In genomic region chr10:103916254-103916653, GRCh38 we compare ENCODE assay signal across 8 cellular contexts. TPM values are rescaled to one million over a fixed set of nuclear protein-coding genes. Genes with fewer than 3 reads are reported as not detected.
DNase-seq lines count a peak whose midpoint lies in the region; ATAC-seq and TF ChIP-seq lines count a peak whose summit lies in the region.

No MANE protein-coding gene starts in this region.

- no peak for ATAC-seq in left lung
- ATAC-seq in left colon: no peak

- H3K36me3 ChIP-seq in left lung (no peaks in the 10 kb centered on the region), testis (ENCODE audit: low read depth, missing control alignments) (no peaks in the 10 kb centered on the region)

- H3K4me1 ChIP-seq in left lung: peaks cover 18 to 56% of the 10 kb centered on the region in 2 donors
- peaks cover 37% of the 10 kb centered on the region for H3K4me1 ChIP-seq in testis

- TF ChIP-seq CTCF in left lung (IDR thresholded peaks at IDR 0.05): no peak
- no peak for TF ChIP-seq CTCF in testis (IDR thresholded peaks at IDR 0.05)

- TF ChIP-seq POLR2A in testis (IDR thresholded peaks at IDR 0.05): no peak

- 17 to 20% methylated on average over 1 of the region's 1 CpG for WGBS in testis, 2 donors

- no peaks in the 10 kb centered on the region for H3K27me3 Mint-ChIP-seq in activated CD4-positive, alpha-beta T cell treated with anti-CD3 and anti-CD28 coated beads, Interleukin-2, amount 10 ng/mL, durations not matched to agents 7 days and 5 days

- DNase-seq in activated CD4-positive, alpha-beta T cell treated with anti-CD3 and anti-CD28 coated beads, Interleukin-2, amount 10 ng/mL, durations not matched to agents 7 days and 5 days: no peak
- DNase-seq in activated CD4-positive, alpha-beta T cell treated with anti-CD3 and anti-CD28 coated beads for 4 hours: no peak
- peak; percentile 55 for DNase-seq in amniotic epithelial cell (ENCODE audit: low read depth)
- DNase-seq in left lung: no peak
- DNase-seq in testis: no peak
- no peak for DNase-seq in NCI-H82 (lab: John Stamatoyannopoulos, UW)
- DNase-seq in Ammon's horn (ENCODE audit: low spot score): no peak
- no peak for DNase-seq in left colon

- H3K27ac ChIP-seq in left lung (peak overlapping the region; percentile 97 to 98), testis (peak overlapping the region; percentile 93 to 97)

- peak overlapping the region; percentile 93 for H3K4me3 Mint-ChIP-seq in activated CD4-positive, alpha-beta T cell treated with anti-CD3 and anti-CD28 coated beads, Interleukin-2, amount 10 ng/mL, durations not matched to agents 7 days and 5 days

- intact Hi-C loops in left lung (cut with DNase I): no loop called here
- intact Hi-C loops in testis (cut with DNase I; ENCODE audit: low total_unique reads): no loop called here
- intact Hi-C loops in left colon (cut with DNase I, micrococcal nuclease): no loop called here

- peaks cover 44% of the 10 kb centered on the region for H3K36me3 Mint-ChIP-seq in activated CD4-positive, alpha-beta T cell treated with anti-CD3 and anti-CD28 coated beads, Interleukin-2, amount 10 ng/mL, durations not matched to agents 7 days and 5 days (ENCODE audit: low read depth)

- H3K9me3 Mint-ChIP-seq in activated CD4-positive, alpha-beta T cell treated with anti-CD3 and anti-CD28 coated beads, Interleukin-2, amount 10 ng/mL, durations not matched to agents 7 days and 5 days: peaks cover 8% of the 10 kb centered on the region

- CTCF ChIA-PET in activated CD4-positive, alpha-beta T cell treated with anti-CD3 and anti-CD28 coated beads, Interleukin-2, amount 10 ng/mL, durations not matched to agents 7 days and 5 days (lab: Charles Lee): interaction anchor here (0.6 kb wide), 1 partner anchor 47 kb away, joined by 3 read pairs; no protein-coding TSS in a partner anchor

- peak overlapping the region; percentile 96 for H3K27ac Mint-ChIP-seq in activated CD4-positive, alpha-beta T cell treated with anti-CD3 and anti-CD28 coated beads, Interleukin-2, amount 10 ng/mL, durations not matched to agents 7 days and 5 days

- H3K27me3 ChIP-seq in left lung (no peaks in the 10 kb centered on the region), testis (no peaks in the 10 kb centered on the region)

- H3K9me3 ChIP-seq in left lung (no peaks in the 10 kb centered on the region), testis (no peaks in the 10 kb centered on the region)

- peak overlapping the region; percentile 55 to 70 for H3K4me3 ChIP-seq in left lung
- H3K4me3 ChIP-seq in testis: no peak overlapping the region

- peaks cover 64% of the 10 kb centered on the region for H3K4me1 Mint-ChIP-seq in activated CD4-positive, alpha-beta T cell treated with anti-CD3 and anti-CD28 coated beads, Interleukin-2, amount 10 ng/mL, durations not matched to agents 7 days and 5 days

- POLR2A ChIA-PET in activated CD4-positive, alpha-beta T cell treated with anti-CD3 and anti-CD28 coated beads, Interleukin-2, amount 10 ng/mL, durations not matched to agents 7 days and 5 days (lab: Charles Lee): interaction anchor here (0.7 kb wide), 1 partner anchor 11 kb away, joined by 5 read pairs; no protein-coding TSS in a partner anchor

RNA-seq across cellular contexts. Expression of gene STN1, which starts 1.7 kb away (rescaled TPM):
- total RNA-seq in activated CD4-positive, alpha-beta T cell treated with anti-CD3 and anti-CD28 coated beads, Interleukin-2, amount 10 ng/mL, durations not matched to agents 7 days and 5 days: 10 to 100 TPM; 46.5 to 50.9 TPM
- total RNA-seq in left lung: 10 to 100 TPM; 44.8 to 62.8 TPM
- 10 to 100 TPM; 48.2 to 50.5 TPM for total RNA-seq in testis
- 50.1 TPM for polyA plus RNA-seq in testis (ENCODE audit: insufficient read depth, low read depth, low replicate concordance)
- 10 to 100 TPM; 24.4 to 25.7 TPM for total RNA-seq in left colon

RNA-seq across cellular contexts. Expression of gene SLK, which starts 50.7 kb away (rescaled TPM):
- total RNA-seq in activated CD4-positive, alpha-beta T cell treated with anti-CD3 and anti-CD28 coated beads, Interleukin-2, amount 10 ng/mL, durations not matched to agents 7 days and 5 days: 10 to 100 TPM; 31.5 to 32.4 TPM
- 10 to 100 TPM; 52.1 to 52.9 TPM for total RNA-seq in left lung
- 10 to 100 TPM; 57.7 to 59.4 TPM for total RNA-seq in testis
- polyA plus RNA-seq in testis (ENCODE audit: insufficient read depth, low read depth, low replicate concordance): 10.7 TPM
- 10 to 100 TPM; 42.1 to 53.9 TPM for total RNA-seq in left colon

Comparison
In these comparisons a context has a peak if more than half of its experiments do, and no peak if none do; other contexts are left out.
1. H3K4me3 ChIP-seq: peak in left lung (2 of 2); none in testis (0 of 2).